8 cellular contexts compared by ENCODE assay signal in the genomic region with DNA sequence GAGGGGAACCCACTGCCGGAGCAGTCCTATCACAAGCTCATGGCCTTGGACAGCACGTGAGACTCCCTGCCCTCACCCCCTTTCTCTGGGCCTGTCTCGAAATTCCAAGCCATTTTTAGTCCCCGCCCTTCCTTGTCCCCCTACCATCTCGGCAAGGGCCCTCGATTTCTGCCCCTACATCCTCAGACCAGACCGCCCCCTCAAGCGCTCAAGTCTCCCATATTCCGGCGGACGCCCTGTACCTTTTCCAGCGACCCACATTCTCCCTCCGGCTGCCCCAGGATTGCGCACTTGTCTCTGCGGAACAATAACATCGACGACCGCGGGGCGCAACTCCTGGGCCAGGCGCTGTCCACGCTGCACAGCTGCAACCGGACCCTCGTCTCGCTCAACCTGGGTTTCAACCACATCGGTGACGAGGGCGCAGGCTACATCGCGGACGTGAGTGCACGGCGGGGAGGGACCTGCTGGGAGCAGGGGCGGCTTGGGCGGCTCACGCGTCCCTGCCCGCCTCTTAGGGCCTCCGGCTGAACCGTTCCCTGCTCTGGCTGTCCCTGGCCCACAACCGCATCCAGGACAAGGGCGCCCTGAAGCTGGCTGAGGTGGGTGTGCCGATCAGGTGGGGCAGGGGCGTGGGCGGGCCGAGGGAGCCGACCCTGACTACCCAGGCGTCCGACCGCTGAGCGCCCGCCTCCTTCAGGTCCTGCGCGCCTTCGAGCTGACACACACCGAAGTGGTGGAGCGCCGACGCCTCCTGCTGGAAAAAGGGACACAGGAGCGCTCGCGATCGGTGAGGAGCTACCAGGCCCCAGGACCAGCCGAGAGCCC. TPM values are rescaled to one million over a fixed set of nuclear protein-coding genes. Genes with fewer than 3 reads are reported as not detected.
DNase-seq lines count a peak whose midpoint lies in the region; ATAC-seq, FAIRE-seq and TF ChIP-seq lines count a peak whose summit lies in the region.

No MANE protein-coding gene starts in this region.

- H3K27me3 ChIP-seq in lung (ENCODE audit: control insufficient read depth, insufficient read depth): no peaks in the 10 kb centered on the region

- no peak for TF ChIP-seq POLR2A in A549 (IDR thresholded peaks at IDR 0.05; ENCODE audit: low read length)

- H3K9me3 ChIP-seq in A549 (no peaks in the 10 kb centered on the region), lung (ENCODE audit: control insufficient read depth in 2 of 2, insufficient read depth in 1 of 2, low read length in 1 of 2) (no peaks in the 10 kb centered on the region)

- CTCF ChIA-PET in A549 (lab: Yijun Ruan, JAX): interaction anchor here (0.7 to 11.4 kb wide), 66 partner anchors 8 to 313 kb away, joined by 3 to 341 read pairs (median 5); a partner anchor contains a TSS

- POLR2A ChIA-PET in A549 (lab: Yijun Ruan, JAX): interaction anchor here (0.6 to 1.1 kb wide), 5 partner anchors 31 to 199 kb away, joined by 3 to 9 read pairs (median 3); a partner anchor contains a TSS

- peak overlapping the region; percentile 46 for H3K4me3 ChIP-seq in A549
- no peak overlapping the region for H3K4me3 ChIP-seq in lung

- 30% methylated on average over 49 of the region's 64 CpGs for WGBS in A549 (ENCODE audit: missing lambda C conversion rate)
- WGBS in lung, 2 donors: 6 to 8% methylated on average over 61 to 64 of the region's 64 CpGs

- peak overlapping the region; percentile 88 for H3K4me2 ChIP-seq in A549

- no peaks in the 10 kb centered on the region for H3K36me3 ChIP-seq in lung (ENCODE audit: control insufficient read depth in 2 of 2, insufficient read depth in 2 of 2, low read length in 2 of 2)

- DNase-seq in A549 (ENCODE audit: low read depth in 1 of 2, low spot score in 1 of 2) (peak; percentile 84 to 87), GM19239 (ENCODE audit: insufficient read length, low spot score) (peak; percentile 37), NCI-H2196 (lab: John Stamatoyannopoulos, UW; ENCODE audit: unreplicated experiment) (peak; percentile 91), dermis blood vessel endothelial cell (peak; percentile 90), lung (ENCODE audit: low spot score) (peak; percentile 65)
- DNase-seq in activated CD4-positive, alpha-beta T cell treated with anti-CD3 and anti-CD28 coated beads for 4 hours: peak; percentile 60 to 70
- peak; percentile 13 to 29 for DNase-seq in stimulated activated CD8-positive, alpha-beta memory T cell treated with anti-CD3 and anti-CD28 coated beads, Interleukin-15, amount 100 ng/mL, for 4 hours (ENCODE audit: low read depth in 2 of 2)

- H3K27ac ChIP-seq in A549: peak overlapping the region; percentile 61 to 82; a peak in 5 of 6 replicates
- H3K27ac ChIP-seq in lung (ENCODE audit: low read depth in 1 of 2, low read length in 1 of 2): no peak overlapping the region

- TF ChIP-seq CTCF in A549 (IDR thresholded peaks at IDR 0.05): peak; percentile 82
- peak; percentile 61 for TF ChIP-seq CTCF in lung (IDR thresholded peaks at IDR 0.05; ENCODE audit: control extremely low read depth, extremely low read depth)

- peak; percentile 90 to 92 for TF ChIP-seq RAD21 in A549 (conservative IDR thresholded peaks at IDR 0.05 in 1 of 2, IDR thresholded peaks at IDR 0.05 in 1 of 2)

- no peak for TF ChIP-seq EP300 in A549 (IDR thresholded peaks at IDR 0.05)

- no peak for FAIRE-seq in A549 (lab: Jason Lieb, UNC)
- no peak for FAIRE-seq in GM19239 (lab: Jason Lieb, UNC)

- ATAC-seq in A549: peak; percentile 85 to 94
- peak; percentile 66 for ATAC-seq in lung (ENCODE audit: insufficient read depth, low FRiP score)
- ATAC-seq in GM21576 (IDR thresholded peaks at IDR 0.05; ENCODE audit: unreplicated experiment): no peak

- H3K4me1 ChIP-seq in A549 (peaks cover 7% of the 10 kb centered on the region; the same call in 1 of the 3 replicates), lung (ENCODE audit: control insufficient read depth in 2 of 2, insufficient read depth in 2 of 2, low read length in 2 of 2) (peaks cover 0 to 12% of the 10 kb centered on the region in 2 donors)

TF ChIP-seq in A549, 52 proteins besides CTCF, POLR2A, EP300 and RAD21 (continues in another document):
- TF ChIP-seq, protein P1, sequence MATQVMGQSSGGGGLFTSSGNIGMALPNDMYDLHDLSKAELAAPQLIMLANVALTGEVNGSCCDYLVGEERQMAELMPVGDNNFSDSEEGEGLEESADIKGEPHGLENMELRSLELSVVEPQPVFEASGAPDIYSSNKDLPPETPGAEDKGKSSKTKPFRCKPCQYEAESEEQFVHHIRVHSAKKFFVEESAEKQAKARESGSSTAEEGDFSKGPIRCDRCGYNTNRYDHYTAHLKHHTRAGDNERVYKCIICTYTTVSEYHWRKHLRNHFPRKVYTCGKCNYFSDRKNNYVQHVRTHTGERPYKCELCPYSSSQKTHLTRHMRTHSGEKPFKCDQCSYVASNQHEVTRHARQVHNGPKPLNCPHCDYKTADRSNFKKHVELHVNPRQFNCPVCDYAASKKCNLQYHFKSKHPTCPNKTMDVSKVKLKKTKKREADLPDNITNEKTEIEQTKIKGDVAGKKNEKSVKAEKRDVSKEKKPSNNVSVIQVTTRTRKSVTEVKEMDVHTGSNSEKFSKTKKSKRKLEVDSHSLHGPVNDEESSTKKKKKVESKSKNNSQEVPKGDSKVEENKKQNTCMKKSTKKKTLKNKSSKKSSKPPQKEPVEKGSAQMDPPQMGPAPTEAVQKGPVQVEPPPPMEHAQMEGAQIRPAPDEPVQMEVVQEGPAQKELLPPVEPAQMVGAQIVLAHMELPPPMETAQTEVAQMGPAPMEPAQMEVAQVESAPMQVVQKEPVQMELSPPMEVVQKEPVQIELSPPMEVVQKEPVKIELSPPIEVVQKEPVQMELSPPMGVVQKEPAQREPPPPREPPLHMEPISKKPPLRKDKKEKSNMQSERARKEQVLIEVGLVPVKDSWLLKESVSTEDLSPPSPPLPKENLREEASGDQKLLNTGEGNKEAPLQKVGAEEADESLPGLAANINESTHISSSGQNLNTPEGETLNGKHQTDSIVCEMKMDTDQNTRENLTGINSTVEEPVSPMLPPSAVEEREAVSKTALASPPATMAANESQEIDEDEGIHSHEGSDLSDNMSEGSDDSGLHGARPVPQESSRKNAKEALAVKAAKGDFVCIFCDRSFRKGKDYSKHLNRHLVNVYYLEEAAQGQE (IDR thresholded peaks at IDR 0.05): no peak
- TF ChIP-seq KDM5A (IDR thresholded peaks at IDR 0.05): no peak
- TF ChIP-seq HDAC2 (IDR thresholded peaks at IDR 0.05): no peak
- TF ChIP-seq PHF8 (IDR thresholded peaks at IDR 0.05; ENCODE audit: borderline replicate concordance, low read depth): no peak
- no peak for TF ChIP-seq RARB (CRISPR knock-in tag; IDR thresholded peaks at IDR 0.05)
- no peak for TF ChIP-seq EHF (CRISPR knock-in tag; IDR thresholded peaks at IDR 0.05)
- no peak for TF ChIP-seq TFCP2L1 (CRISPR knock-in tag; IDR thresholded peaks at IDR 0.05)
- TF ChIP-seq CBX8 (IDR thresholded peaks at IDR 0.05): no peak
- 0 out of 2 replicates have a peak, but pooled peaks have one; percentile 55 for TF ChIP-seq MAZ (IDR thresholded peaks at IDR 0.05; ENCODE audit: borderline replicate concordance, low read depth, low read length)
- TF ChIP-seq, protein P2, sequence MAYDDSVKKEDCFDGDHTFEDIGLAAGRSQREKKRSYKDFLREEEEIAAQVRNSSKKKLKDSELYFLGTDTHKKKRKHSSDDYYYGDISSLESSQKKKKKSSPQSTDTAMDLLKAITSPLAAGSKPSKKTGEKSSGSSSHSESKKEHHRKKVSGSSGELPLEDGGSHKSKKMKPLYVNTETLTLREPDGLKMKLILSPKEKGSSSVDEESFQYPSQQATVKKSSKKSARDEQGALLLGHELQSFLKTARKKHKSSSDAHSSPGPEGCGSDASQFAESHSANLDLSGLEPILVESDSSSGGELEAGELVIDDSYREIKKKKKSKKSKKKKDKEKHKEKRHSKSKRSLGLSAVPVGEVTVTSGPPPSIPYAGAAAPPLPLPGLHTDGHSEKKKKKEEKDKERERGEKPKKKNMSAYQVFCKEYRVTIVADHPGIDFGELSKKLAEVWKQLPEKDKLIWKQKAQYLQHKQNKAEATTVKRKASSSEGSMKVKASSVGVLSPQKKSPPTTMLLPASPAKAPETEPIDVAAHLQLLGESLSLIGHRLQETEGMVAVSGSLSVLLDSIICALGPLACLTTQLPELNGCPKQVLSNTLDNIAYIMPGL (CRISPR knock-in tag; IDR thresholded peaks at IDR 0.05; ENCODE audit: borderline replicate concordance): no peak
- TF ChIP-seq GATA3 (IDR thresholded peaks at IDR 0.05; ENCODE audit: borderline replicate concordance): no peak
- no peak for TF ChIP-seq ZNF302 (CRISPR knock-in tag; IDR thresholded peaks at IDR 0.05)
- TF ChIP-seq SMC3 (IDR thresholded peaks at IDR 0.05): peak; percentile 74
- TF ChIP-seq CHD4 (IDR thresholded peaks at IDR 0.05; ENCODE audit: borderline replicate concordance): no peak
- no peak for TF ChIP-seq CHD2 (IDR thresholded peaks at IDR 0.05; ENCODE audit: low read length, partially characterized antibody)
- no peak for TF ChIP-seq MYC (IDR thresholded peaks at IDR 0.05; ENCODE audit: borderline replicate concordance, low read length)
- TF ChIP-seq FOSL2 (IDR thresholded peaks at IDR 0.05): no peak
- peak; percentile 27; the same call in 1 of the 2 replicates for TF ChIP-seq FOSL2 (CRISPR knock-in tag; IDR thresholded peaks at IDR 0.05)
- TF ChIP-seq ZC3H11A (IDR thresholded peaks at IDR 0.05): no peak

RNA-seq across cellular contexts. Expression of a gene that starts 7.0 kb away (rescaled TPM):
- polyA plus RNA-seq in A549 (2011; rRNA removed) (0.15 TPM in 1 of 2 replicates, not detected in the other), A549 (2017; fragmentation: RNase III; extraction: RNeasy Plus Mini Kit Qiagen cat#74134 plus additional on column Dnase treatment) (0.10 to 0.33 TPM (median 0.14 TPM) in 3 replicates), lung (1 to 10 TPM; 3.4 to 3.5 TPM)
- 0.10 and 0.20 TPM in 2 replicates for polyA plus RNA-seq in A549 (2012; cell fraction: cytosol; rRNA removed)
- 0.34 and 0.40 TPM in 2 replicates for polyA plus RNA-seq in A549 (2012; cell fraction: nucleus; rRNA removed)
- not detected in 2 replicates for polyA minus RNA-seq in A549 (2011; rRNA and poly(A)+ RNA removed)
- total RNA-seq in dermis blood vessel endothelial cell (0.14 and 0.34 TPM in 2 replicates), lung (10 to 100 TPM in 1 of 2 donors, 1 to 10 TPM in 1; 4.9 to 17.2 TPM)

RNA-seq across cellular contexts. Expression of a gene that starts 33.9 kb away (rescaled TPM):
- polyA plus RNA-seq in A549 (2011; rRNA removed) (1.7 and 2.9 TPM in 2 replicates), A549 (2017; fragmentation: RNase III; extraction: RNeasy Plus Mini Kit Qiagen cat#74134 plus additional on column Dnase treatment) (5.0 to 7.5 TPM (median 6.3 TPM) in 3 replicates), lung (10 to 100 TPM in 1 of 2 donors, 1 to 10 TPM in 1; 7.6 to 10.7 TPM)
- polyA plus RNA-seq in A549 (2012; cell fraction: cytosol; rRNA removed): 4.2 and 5.4 TPM in 2 replicates
- 27.8 and 33.5 TPM in 2 replicates for polyA plus RNA-seq in A549 (2012; cell fraction: nucleus; rRNA removed)
- 0.79 and 1.4 TPM in 2 replicates for polyA minus RNA-seq in A549 (2011; rRNA and poly(A)+ RNA removed)
- total RNA-seq in dermis blood vessel endothelial cell (19.1 and 53.5 TPM in 2 replicates), lung (10 to 100 TPM; 15.1 to 15.3 TPM)

Comparison
In these comparisons a context has a peak if more than half of its experiments do, and no peak if none do; other contexts are left out.
1. DNase-seq: peak in every context shown above with its lines; median percentile 91 in NCI-H2196; 90 in dermis blood vessel endothelial cell; 86 in A549; 65 in activated CD4-positive, alpha-beta T cell treated with anti-CD3 and anti-CD28 coated beads for 4 hours; 65 in lung; 37 in GM19239; 21 in stimulated activated CD8-positive, alpha-beta memory T cell treated with anti-CD3 and anti-CD28 coated beads, Interleukin-15, amount 100 ng/mL, for 4 hours.
2. H3K27ac ChIP-seq: peak in A549 (2 of 2); none in lung (0 of 2).